In the genomic region with DNA sequence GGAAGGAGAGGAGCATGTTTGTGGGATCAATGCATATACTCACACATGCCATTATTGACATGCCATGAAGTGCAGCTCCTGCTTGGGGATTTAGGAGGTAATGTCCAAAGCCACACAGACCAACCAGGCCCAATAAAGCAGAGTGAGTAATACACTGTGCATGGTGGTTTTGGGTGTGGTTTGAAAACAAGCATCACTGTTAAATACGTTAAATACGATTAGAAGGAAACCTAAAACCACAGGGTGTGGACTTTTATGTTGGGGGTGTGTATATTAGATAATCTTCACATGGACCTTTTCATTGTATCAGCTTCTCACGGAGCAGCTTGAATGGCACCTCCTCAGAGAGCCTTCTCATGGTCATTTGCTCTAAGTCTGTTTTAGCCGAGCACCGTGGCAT, we compare ENCODE assay signal across 8 cellular contexts. TPM values are rescaled to one million over a fixed set of nuclear protein-coding genes. Genes with fewer than 3 reads are reported as not detected.
DNase-seq lines count a peak whose midpoint lies in the region; ATAC-seq and TF ChIP-seq lines count a peak whose summit lies in the region.

No MANE protein-coding gene starts in this region.

- H3K4me1 Mint-ChIP-seq in activated naive CD8-positive, alpha-beta T cell treated with anti-CD3 and anti-CD28 coated beads, Interleukin-2, amount 50 U/mL, for 24 hours, result peaks cover 35% of the 10 kb centered on the region

- no peak overlapping the region for H3K27ac ChIP-seq in right lobe of liver

- no peak for TF ChIP-seq CTCF in right lobe of liver (IDR thresholded peaks at IDR 0.05)

- peak overlapping the region; percentile 76 for H3K27ac Mint-ChIP-seq in activated naive CD8-positive, alpha-beta T cell treated with anti-CD3 and anti-CD28 coated beads, Interleukin-2, amount 50 U/mL, for 24 hours

- no peaks in the 10 kb centered on the region for H3K9me3 Mint-ChIP-seq in activated naive CD8-positive, alpha-beta T cell treated with anti-CD3 and anti-CD28 coated beads, Interleukin-2, amount 50 U/mL, for 24 hours

- H3K4me3 ChIP-seq in right lobe of liver, result no peak overlapping the region

- H3K4me1 ChIP-seq in right lobe of liver, result no peaks in the 10 kb centered on the region

- TF ChIP-seq POLR2A in right lobe of liver (IDR thresholded peaks at IDR 0.05), result no peak

- intact Hi-C loops in right lobe of liver (cut with DNase I), result no loop called here

- no peak overlapping the region for H3K4me3 Mint-ChIP-seq in activated naive CD8-positive, alpha-beta T cell treated with anti-CD3 and anti-CD28 coated beads, Interleukin-2, amount 50 U/mL, for 24 hours

- DNase-seq in NCI-H82 treated with DMSO at 0.1 percent for 48 hours (lab: John Stamatoyannopoulos, UW; ENCODE audit: unreplicated experiment) (peak; percentile 52), non-pigmented ciliary epithelial cell (ENCODE audit: low read depth) (peak; percentile 38), amniotic stem cell (lab: John Stamatoyannopoulos, UW) (no peak), right lobe of liver (no peak)
- DNase-seq in activated naive CD8-positive, alpha-beta T cell treated with anti-CD3 and anti-CD28 coated beads, Interleukin-2, amount 50 U/mL, for 24 hours, result no peak

- ATAC-seq in GM21529 (IDR thresholded peaks at IDR 0.05; ENCODE audit: unreplicated experiment) (peak; percentile 36), right lobe of liver (no peak), GM21367 (IDR thresholded peaks at IDR 0.05; ENCODE audit: unreplicated experiment) (no peak), HG03432 (IDR thresholded peaks at IDR 0.05; ENCODE audit: unreplicated experiment) (no peak)
- peak; percentile 78 for ATAC-seq in activated naive CD8-positive, alpha-beta T cell treated with anti-CD3 and anti-CD28 coated beads, Interleukin-2, amount 50 U/mL, for 24 hours

- H3K9me3 ChIP-seq in right lobe of liver, result no peaks in the 10 kb centered on the region

- H3K36me3 ChIP-seq in right lobe of liver, result no peaks in the 10 kb centered on the region

- H3K27me3 ChIP-seq in right lobe of liver, result no peaks in the 10 kb centered on the region

- no peaks in the 10 kb centered on the region for H3K36me3 Mint-ChIP-seq in activated naive CD8-positive, alpha-beta T cell treated with anti-CD3 and anti-CD28 coated beads, Interleukin-2, amount 50 U/mL, for 24 hours (ENCODE audit: low read depth)

- 74% methylated on average over 5 of the region's 5 CpGs for WGBS in right lobe of liver (ENCODE audit: insufficient coverage, low coverage, low lambda C conversion rate, missing lambda C conversion rate)

- H3K27me3 Mint-ChIP-seq in activated naive CD8-positive, alpha-beta T cell treated with anti-CD3 and anti-CD28 coated beads, Interleukin-2, amount 50 U/mL, for 24 hours, result no peaks in the 10 kb centered on the region

RNA-seq across cellular contexts. Expression of gene EIF3A, which starts 10.4 kb away (rescaled TPM):
- 10 to 100 TPM; 41.6 to 69.5 (median 57.4) TPM for total RNA-seq in right lobe of liver

RNA-seq across cellular contexts. Expression of gene DENND10, which starts 12.9 kb away (rescaled TPM):
- total RNA-seq in right lobe of liver, result 10 to 100 TPM; 24.0 to 46.4 (median 36.1) TPM

Comparison
In these comparisons a context has a peak if more than half of its experiments do, and no peak if none do; other contexts are left out.
1. ATAC-seq: peak in GM21529 (single experiment) and activated naive CD8-positive, alpha-beta T cell treated with anti-CD3 and anti-CD28 coated beads, Interleukin-2, amount 50 U/mL, for 24 hours (single experiment); none in right lobe of liver (0 of 4), GM21367 (single experiment) and HG03432 (single experiment).
2. DNase-seq: peak in NCI-H82 treated with DMSO at 0.1 percent for 48 hours (single experiment) and non-pigmented ciliary epithelial cell (single experiment); none in activated naive CD8-positive, alpha-beta T cell treated with anti-CD3 and anti-CD28 coated beads, Interleukin-2, amount 50 U/mL, for 24 hours (single experiment), amniotic stem cell (single experiment) and right lobe of liver (0 of 3).